ENCODE assay signal across 8 cellular contexts in genomic region chr6:148520109-148520841, GRCh38.
A peak's percentile ranks its signal among the peaks of the same experiment; 100 is the strongest.
DNase-seq lines count a peak whose midpoint lies in the region; ATAC-seq and TF ChIP-seq lines count a peak whose summit lies in the region.

No MANE protein-coding gene starts in this region.

- no peak overlapping the region for H2AK9ac ChIP-seq in IMR-90 (replicated peaks; ENCODE audit: low read depth, low read length, poor library complexity)

- peaks cover 28% of the 10 kb centered on the region for H3K36me3 ChIP-seq in IMR-90 (ENCODE audit: control insufficient read depth, insufficient read depth, low read length)
- H3K36me3 ChIP-seq in naive thymus-derived CD4-positive, alpha-beta T cell (ENCODE audit: control insufficient read depth in 2 of 3, insufficient read depth in 3 of 3, low read length in 3 of 3), result no peaks in the 10 kb centered on the region
- no peaks in the 10 kb centered on the region for H3K36me3 ChIP-seq in CD4-positive, alpha-beta memory T cell (ENCODE audit: insufficient read depth, low read length)

- no peak for TF ChIP-seq CTCF in IMR-90 (conservative IDR thresholded peaks at IDR 0.05; ENCODE audit: low read depth, low read length)

- dilution Hi-C loops in IMR-90 (cut with HindIII; ENCODE audit: low sequenced_read_pairs, unreplicated experiment), result no loop called here

- ATAC-seq in GM18519 (IDR thresholded peaks at IDR 0.05; ENCODE audit: low FRiP score, unreplicated experiment) (peak; percentile 96), GM21786 (IDR thresholded peaks at IDR 0.05; ENCODE audit: unreplicated experiment) (peak; percentile 94), IMR-90 (ENCODE audit: low read depth) (no peak)
- ATAC-seq in naive thymus-derived CD4-positive, alpha-beta T cell, result peak; percentile 22

- DNase-seq in IMR-90, result no peak
- DNase-seq in naive thymus-derived CD4-positive, alpha-beta T cell, result no peak
- DNase-seq in HT-29 (ENCODE audit: low spot score), result no peak
- DNase-seq in activated T-cell treated with anti-CD3 and anti-CD28 coated beads, Interleukin-2, amount 50 U/mL, for 1 hour, result no peak
- no peak for DNase-seq in putamen (ENCODE audit: low spot score)
- DNase-seq in CD4-positive, alpha-beta memory T cell, result no peak

- no peak overlapping the region for H2AFZ ChIP-seq in IMR-90 (replicated peaks; ENCODE audit: low read length, poor library complexity)

- WGBS in IMR-90 (ENCODE audit: extremely low coverage in 2 of 2, insufficient read length in 1 of 2), 2 experiments, result 96% methylated on average over 13 of the region's 23 CpGs; no CpG with 5 or more reads in 1 of the 2 experiments

- POLR2A ChIA-PET in IMR-90 (lab: Charles Lee; ENCODE audit: unreplicated experiment), result no interaction called here
- POLR2A ChIA-PET in naive thymus-derived CD4-positive, alpha-beta T cell (lab: Charles Lee), result no interaction called here
- POLR2A ChIA-PET in CD4-positive, alpha-beta memory T cell (lab: Charles Lee; ENCODE audit: partially characterized antibody), result no interaction called here

- H3K4me3 Mint-ChIP-seq in naive thymus-derived CD4-positive, alpha-beta T cell, result no peak overlapping the region
- no peak overlapping the region for H3K4me3 Mint-ChIP-seq in CD4-positive, alpha-beta memory T cell

- no peak overlapping the region for H3K9ac ChIP-seq in IMR-90 (ENCODE audit: low read depth, low read length)

- peak overlapping the region; percentile 14 to 38; a peak in 2 of 4 replicates for H4K8ac ChIP-seq in IMR-90 (ENCODE audit: low read depth in 2 of 2, low read length in 2 of 2)

- peak overlapping the region; percentile 39 for H3K14ac ChIP-seq in IMR-90 (replicated peaks; ENCODE audit: low read depth, low read length)

- H2BK5ac ChIP-seq in IMR-90 (ENCODE audit: low read depth, low read length, poor library complexity, severe bottlenecking), result peak overlapping the region; percentile 94

- TF ChIP-seq POLR2A in IMR-90 (IDR thresholded peaks at IDR 0.05; ENCODE audit: low read depth, low read length), result no peak

- intact Hi-C loops in IMR-90 (cut with micrococcal nuclease), result loop anchor here (5.0 kb wide), 1 partner anchor 248 kb away; no protein-coding TSS in a partner anchor
- intact Hi-C loops in naive thymus-derived CD4-positive, alpha-beta T cell (cut with micrococcal nuclease), result no loop called here
- intact Hi-C loops in CD4-positive, alpha-beta memory T cell (cut with micrococcal nuclease), result no loop called here

- peak overlapping the region; percentile 80 for H4K5ac ChIP-seq in IMR-90 (ENCODE audit: low read depth, low read length)

- peaks cover 22 to 59% of the 10 kb centered on the region in 2 experiments; a peak in 3 of 4 replicates for H3K79me1 ChIP-seq in IMR-90 (ENCODE audit: low read depth in 1 of 2, low read length in 2 of 2)

- H2BK120ac ChIP-seq in IMR-90 (ENCODE audit: low read depth, low read length), result peak overlapping the region; percentile 16

- H3K36me3 Mint-ChIP-seq in naive thymus-derived CD4-positive, alpha-beta T cell, result no peaks in the 10 kb centered on the region
- no peaks in the 10 kb centered on the region for H3K36me3 Mint-ChIP-seq in CD4-positive, alpha-beta memory T cell

- peak overlapping the region; percentile 89; the same call in 1 of the 2 replicates for H3K4ac ChIP-seq in IMR-90 (ENCODE audit: low read depth, low read length)

- TF ChIP-seq RAD21 in IMR-90 (IDR thresholded peaks at IDR 0.05; ENCODE audit: low read length), result no peak

- H2BK15ac ChIP-seq in IMR-90 (ENCODE audit: low read depth, low read length), result no peak overlapping the region; the same call in 2 of the 3 replicates

- H3K27ac ChIP-seq in IMR-90 (ENCODE audit: insufficient read depth, low read length), result peak overlapping the region; percentile 67
- H3K27ac ChIP-seq in naive thymus-derived CD4-positive, alpha-beta T cell (ENCODE audit: low read depth, low read length), result no peak overlapping the region
- H3K27ac ChIP-seq in CD4-positive, alpha-beta memory T cell (ENCODE audit: low read depth, low read length), result no peak overlapping the region

- H2AK5ac ChIP-seq in IMR-90 (ENCODE audit: low read depth, low read length), result peak overlapping the region; percentile 56

- peaks cover 0 to 1% (median 0%) of the 10 kb centered on the region in 7 donors for H3K4me1 Mint-ChIP-seq in naive thymus-derived CD4-positive, alpha-beta T cell
- H3K4me1 Mint-ChIP-seq in CD4-positive, alpha-beta memory T cell, result peaks cover 4 to 5% (median 5%) of the 10 kb centered on the region in 4 donors

- 0 out of 2 replicates have a peak overlapping the region, but pooled peaks have one; percentile 24 for H3K18ac ChIP-seq in IMR-90 (ENCODE audit: low read depth, low read length)

- no peaks in the 10 kb centered on the region for H3K9me3 Mint-ChIP-seq in naive thymus-derived CD4-positive, alpha-beta T cell
- no peaks in the 10 kb centered on the region for H3K9me3 Mint-ChIP-seq in CD4-positive, alpha-beta memory T cell

- CTCF ChIA-PET in IMR-90 (lab: Yijun Ruan, JAX), result no interaction called here
- CTCF ChIA-PET in naive thymus-derived CD4-positive, alpha-beta T cell (lab: Charles Lee), result no interaction called here
- CTCF ChIA-PET in CD4-positive, alpha-beta memory T cell (lab: Charles Lee; ENCODE audit: partially characterized antibody), result no interaction called here

- H3K4me3 ChIP-seq in IMR-90 (ENCODE audit: insufficient read depth, low read depth, low read length), result no peak overlapping the region
- no peak overlapping the region for H3K4me3 ChIP-seq in naive thymus-derived CD4-positive, alpha-beta T cell (ENCODE audit: low read length)
- H3K4me3 ChIP-seq in CD4-positive, alpha-beta memory T cell (ENCODE audit: low read length in 2 of 2), result no peak overlapping the region

- H3K27me3 ChIP-seq in IMR-90 (ENCODE audit: control insufficient read depth, insufficient read depth, low read length), result no peaks in the 10 kb centered on the region
- H3K27me3 ChIP-seq in naive thymus-derived CD4-positive, alpha-beta T cell (ENCODE audit: control insufficient read depth in 2 of 2, insufficient read depth in 2 of 2, low read length in 2 of 2), result peaks cover 0 to 3% of the 10 kb centered on the region in 2 donors
- H3K27me3 ChIP-seq in CD4-positive, alpha-beta memory T cell (ENCODE audit: insufficient read depth, low read length), result no peaks in the 10 kb centered on the region

- H3K23ac ChIP-seq in IMR-90 (ENCODE audit: low read depth, low read length), result no peak overlapping the region; the same call in 1 of the 2 replicates

- no peaks in the 10 kb centered on the region for H3K9me3 ChIP-seq in IMR-90 (ENCODE audit: control insufficient read depth, insufficient read depth, low read length)
- H3K9me3 ChIP-seq in naive thymus-derived CD4-positive, alpha-beta T cell (ENCODE audit: control insufficient read depth in 2 of 3, low read length in 3 of 3), result no peaks in the 10 kb centered on the region
- H3K9me3 ChIP-seq in CD4-positive, alpha-beta memory T cell (ENCODE audit: control insufficient read depth in 1 of 2, low read length in 2 of 2), result no peaks in the 10 kb centered on the region

- no TSS peak for BruUV-seq in IMR-90 (replicated peaks; lab: Mats Ljungman, UMichigan)

- H3K9me1 ChIP-seq in IMR-90 (ENCODE audit: insufficient read depth, low read length), result peaks cover 16% of the 10 kb centered on the region; the same call in 1 of the 2 replicates

- no peak overlapping the region for H3K27ac Mint-ChIP-seq in naive thymus-derived CD4-positive, alpha-beta T cell
- no peak overlapping the region for H3K27ac Mint-ChIP-seq in CD4-positive, alpha-beta memory T cell

- H3K4me1 ChIP-seq in IMR-90 (ENCODE audit: control insufficient read depth, insufficient read depth, low read length), result peaks cover 18% of the 10 kb centered on the region
- no peaks in the 10 kb centered on the region for H3K4me1 ChIP-seq in naive thymus-derived CD4-positive, alpha-beta T cell (ENCODE audit: control insufficient read depth in 2 of 2, insufficient read depth in 2 of 2, low read length in 2 of 2)
- no peaks in the 10 kb centered on the region for H3K4me1 ChIP-seq in CD4-positive, alpha-beta memory T cell (ENCODE audit: insufficient read depth, low read length)

- H3K56ac ChIP-seq in IMR-90 (ENCODE audit: extremely low read depth, insufficient read depth, low read length), result no peak overlapping the region

- peaks cover 0 to 11% (median 10%) of the 10 kb centered on the region in 5 donors for H3K27me3 Mint-ChIP-seq in naive thymus-derived CD4-positive, alpha-beta T cell
- H3K27me3 Mint-ChIP-seq in CD4-positive, alpha-beta memory T cell, result peaks cover 0 to 6% of the 10 kb centered on the region in 2 donors

- H4K91ac ChIP-seq in IMR-90 (ENCODE audit: insufficient read depth, low read depth, low read length), result peak overlapping the region; percentile 68; the same call in 1 of the 2 replicates

- in situ Hi-C loops in IMR-90 (cut with MboI; ENCODE audit: low sequenced_read_pairs), result no loop called here

- no peaks in the 10 kb centered on the region for H4K20me1 ChIP-seq in IMR-90 (ENCODE audit: insufficient read depth, low read length)

- no peak overlapping the region for H3K4me2 ChIP-seq in IMR-90 (ENCODE audit: low read depth, low read length)

- H2BK20ac ChIP-seq in IMR-90 (ENCODE audit: low read depth, low read length), result 0 out of 2 replicates have a peak overlapping the region, but pooled peaks have one; percentile 15

TF ChIP-seq in IMR-90, 13 proteins besides CTCF, POLR2A, EP300 and RAD21:
- no peak for TF ChIP-seq NFE2L2 (IDR thresholded peaks at IDR 0.05; ENCODE audit: low read depth, low read length)
- no peak for TF ChIP-seq MXI1 (IDR thresholded peaks at IDR 0.05; ENCODE audit: borderline replicate concordance, low read depth, low read length)
- no peak for TF ChIP-seq MAFK (IDR thresholded peaks at IDR 0.05; ENCODE audit: low read depth, low read length)
- no peak for TF ChIP-seq MAZ (IDR thresholded peaks at IDR 0.05; ENCODE audit: borderline replicate concordance, low read depth, low read length)
- TF ChIP-seq CEBPB (IDR thresholded peaks at IDR 0.05; ENCODE audit: low read depth, low read length), result no peak
- no peak for TF ChIP-seq FOS (IDR thresholded peaks at IDR 0.05; ENCODE audit: low read depth, low read length)
- TF ChIP-seq SMC3 (IDR thresholded peaks at IDR 0.05; ENCODE audit: low read depth, low read length), result no peak
